ENCODE assay signal across 5 cellular contexts in genomic region chr12:79434561-79434960, GRCh38.
"Had no signal": no experiment of that assay in that cellular context is flagged by ENCODE, and none has a peak within 500 bp of the region (broad histone marks: within the 10 kb centered on the region; RNA-seq: fewer than 3 reads in every experiment).

No MANE protein-coding gene starts in this region.

- DNase-seq: KBM-7 had no signal

- FAIRE-seq: HepG2, HTR-8/SVneo, K562 had no signal

- H3K27ac ChIP-seq: HL-60 had no signal

- H3K4me3 ChIP-seq: K562 had no signal

- ATAC-seq: HepG2, K562 had no signal
